In genomic region chr1:212752934-212753497, GRCh38 we compare ENCODE assay signal across 8 cellular contexts. TPM values are rescaled to one million over a fixed set of nuclear protein-coding genes. Genes with fewer than 3 reads are reported as not detected.
DNase-seq lines count a peak whose midpoint lies in the region; ATAC-seq, FAIRE-seq and TF ChIP-seq lines count a peak whose summit lies in the region.

No MANE protein-coding gene starts in this region.

- H3K56ac ChIP-seq in H9 (ENCODE audit: insufficient read length, low read depth, low read length) = no peak overlapping the region

- H2AFZ ChIP-seq in H9 (ENCODE audit: low read length) = no peak overlapping the region

- no peak overlapping the region for H3T11ph ChIP-seq in H9 (ENCODE audit: low read length)

- H3K4me2 ChIP-seq in H9 (ENCODE audit: insufficient read depth, insufficient read length, low read length) = no peak overlapping the region

- WGBS in H9 (ENCODE audit: extremely low coverage, insufficient read length, low lambda C conversion rate) = no CpG with 5 or more reads among the region's 3 CpGs

- H3K79me1 ChIP-seq in H9 (ENCODE audit: insufficient read depth, low read depth, low read length, poor library complexity, severe bottlenecking) = no peaks in the 10 kb centered on the region

- peak; percentile 13 for DNase-seq in GM03348 (ENCODE audit: low spot score)
- no peak for DNase-seq in H9
- no peak for DNase-seq in nephron progenitor cell
- DNase-seq in RCC 7860 (ENCODE audit: low spot score) = no peak
- DNase-seq in NCI-H1092 (lab: John Stamatoyannopoulos, UW) = no peak
- no peak for DNase-seq in NCI-H1930 (lab: John Stamatoyannopoulos, UW)

- H3K4me3 Mint-ChIP-seq in H9 (no peak overlapping the region), nephron progenitor cell (no peak overlapping the region)
- peak overlapping the region; percentile 61 for H3K4me3 Mint-ChIP-seq in activated naive CD8-positive, alpha-beta T cell

- H3K23me2 ChIP-seq in H9 (ENCODE audit: insufficient read length, low read depth, low read length, poor library complexity, severe bottlenecking) = no peaks in the 10 kb centered on the region

- H3K9me3 ChIP-seq in H9 (ENCODE audit: control insufficient read depth, low read depth, low read length) = no peaks in the 10 kb centered on the region

- peak overlapping the region in 2 of 3 experiments; percentile 10 to 50; a peak in 4 of 7 replicates for H3K27ac Mint-ChIP-seq in H9
- peak overlapping the region; percentile 29 for H3K27ac Mint-ChIP-seq in activated naive CD8-positive, alpha-beta T cell
- peak overlapping the region; percentile 15 for H3K27ac Mint-ChIP-seq in nephron progenitor cell

- H2BK5ac ChIP-seq in H9 (ENCODE audit: insufficient read length, low read length) = no peak overlapping the region

- H4K20me1 ChIP-seq in H9 (ENCODE audit: control insufficient read depth, insufficient read depth, insufficient read length) = no peaks in the 10 kb centered on the region

- peaks cover 4% of the 10 kb centered on the region; the same call in 1 of the 2 replicates for H3K4me1 ChIP-seq in H9 (ENCODE audit: insufficient read depth, low read length)

- no peak overlapping the region for H2BK20ac ChIP-seq in H9 (ENCODE audit: low read depth, low read length, poor library complexity, severe bottlenecking)

- no peak overlapping the region for H3K27ac ChIP-seq in H9 (ENCODE audit: insufficient read length, low read depth, low read length)

- no peak overlapping the region for H3K14ac ChIP-seq in H9 (ENCODE audit: insufficient read depth, low read length)

- H3K9me3 Mint-ChIP-seq in H9 = no peaks in the 10 kb centered on the region
- no peaks in the 10 kb centered on the region for H3K9me3 Mint-ChIP-seq in activated naive CD8-positive, alpha-beta T cell (ENCODE audit: low read depth)
- no peaks in the 10 kb centered on the region for H3K9me3 Mint-ChIP-seq in nephron progenitor cell

- FAIRE-seq in RCC 7860 (lab: Jason Lieb, UNC) = no peak

- H2AK5ac ChIP-seq in H9 (ENCODE audit: insufficient read length, low read length) = no peak overlapping the region

- H3K4ac ChIP-seq in H9 (ENCODE audit: low read depth, low read length) = no peak overlapping the region

- H3K36me3 Mint-ChIP-seq in H9 (ENCODE audit: insufficient read depth in 1 of 3, low read depth in 3 of 3) (peaks cover 0 to 6% (median 1%) of the 10 kb centered on the region in 3 experiments; a peak in 1 of 7 replicates), nephron progenitor cell (ENCODE audit: low read depth) (peaks cover 17% of the 10 kb centered on the region)
- H3K36me3 Mint-ChIP-seq in activated naive CD8-positive, alpha-beta T cell = peaks cover 7% of the 10 kb centered on the region

- no peak overlapping the region for H2BK15ac ChIP-seq in H9 (ENCODE audit: low read depth, low read length)

- no peak overlapping the region for H4K5ac ChIP-seq in H9 (ENCODE audit: insufficient read length, low read depth, low read length)

- no peak overlapping the region for H3K23ac ChIP-seq in H9 (ENCODE audit: insufficient read length, low read depth, low read length)

- no peak overlapping the region for H3K18ac ChIP-seq in H9 (ENCODE audit: insufficient read length, low read depth, low read length)

- H2BK12ac ChIP-seq in H9 (ENCODE audit: insufficient read length, low read depth, low read length) = no peak overlapping the region

- H3K79me2 ChIP-seq in H9 (ENCODE audit: insufficient read depth, low read length) = no peaks in the 10 kb centered on the region

- H3K27me3 ChIP-seq in H9 (ENCODE audit: insufficient read depth, low read length) = no peaks in the 10 kb centered on the region

- TF ChIP-seq CTCF in H9 (conservative IDR thresholded peaks at IDR 0.05) (no peak), nephron progenitor cell (IDR thresholded peaks at IDR 0.05) (no peak)

- H4K8ac ChIP-seq in H9 (replicated peaks; ENCODE audit: insufficient read length, low read depth, low read length) = no peak overlapping the region

- H3K27me3 Mint-ChIP-seq in H9 (ENCODE audit: low read depth) (no peaks in the 10 kb centered on the region), nephron progenitor cell (ENCODE audit: low read depth, poor library complexity) (no peaks in the 10 kb centered on the region)
- no peaks in the 10 kb centered on the region for H3K27me3 Mint-ChIP-seq in activated naive CD8-positive, alpha-beta T cell

- H4K91ac ChIP-seq in H9 (ENCODE audit: insufficient read length, low read depth, low read length) = no peak overlapping the region

- no peak overlapping the region for H3K9ac ChIP-seq in H9 (ENCODE audit: extremely low read depth, insufficient read length, low read length)

- peaks cover 26% of the 10 kb centered on the region in 2 experiments for H3K4me1 Mint-ChIP-seq in H9
- H3K4me1 Mint-ChIP-seq in activated naive CD8-positive, alpha-beta T cell (ENCODE audit: low read depth) = peaks cover 53% of the 10 kb centered on the region
- peaks cover 18% of the 10 kb centered on the region for H3K4me1 Mint-ChIP-seq in nephron progenitor cell

- no peak overlapping the region for H2BK120ac ChIP-seq in H9 (ENCODE audit: low read depth, low read length, poor library complexity, severe bottlenecking)

- ATAC-seq in GM19324 (IDR thresholded peaks at IDR 0.05; ENCODE audit: low FRiP score, unreplicated experiment) = no peak

RNA-seq across cellular contexts. Expression of gene NSL1, which starts 38.6 kb away (rescaled TPM):
- total RNA-seq in H9 (2021) = 48.3 and 49.3 TPM in 2 replicates

RNA-seq across cellular contexts. Expression of gene TATDN3, which starts 38.7 kb away (rescaled TPM):
- total RNA-seq in H9 (2021) = 13.8 and 14.2 TPM in 2 replicates

RNA-seq across cellular contexts. Expression of gene BATF3, which starts 53.4 kb away (rescaled TPM):
- total RNA-seq in H9 (2021) = 2.1 and 2.2 TPM in 2 replicates
